ENCODE assay signal across 7 cellular contexts in genomic region chr10:58952747-58953466, GRCh38.
DNase-seq lines count a peak whose midpoint lies in the region; ATAC-seq, FAIRE-seq and TF ChIP-seq lines count a peak whose summit lies in the region.

No MANE protein-coding gene starts in this region.

- H3K4me2 ChIP-seq in SK-N-SH (no peak overlapping the region), parathyroid adenoma (ENCODE audit: low read length) (no peak overlapping the region)

- TF ChIP-seq CTCF in SK-N-SH (IDR thresholded peaks at IDR 0.05), result peak; percentile 87
- TF ChIP-seq CTCF in foreskin keratinocyte (conservative IDR thresholded peaks at IDR 0.05), result peak; percentile 86
- TF ChIP-seq CTCF in parathyroid adenoma (IDR thresholded peaks at IDR 0.05), result peak; percentile 56

- peak; percentile 95 for TF ChIP-seq RAD21 in SK-N-SH (IDR thresholded peaks at IDR 0.05; ENCODE audit: low read length)

- H3F3A ChIP-seq in SK-N-SH (replicated peaks; ENCODE audit: insufficient read depth), result no peaks in the 10 kb centered on the region

- in situ Hi-C loops in G401 (cut with HindIII; ENCODE audit: low sequenced_read_pairs), result no loop called here

- FAIRE-seq in GM12891 (lab: Jason Lieb, UNC), result no peak

- no peak overlapping the region; a peak in 1 of 4 replicates for H3K4me3 ChIP-seq in SK-N-SH (ENCODE audit: low read depth in 2 of 2, low read length in 1 of 2)
- no peak overlapping the region for H3K4me3 ChIP-seq in parathyroid adenoma (ENCODE audit: low read depth, low read length)

- no peaks in the 10 kb centered on the region for H4K20me1 ChIP-seq in SK-N-SH (ENCODE audit: insufficient read depth)

- TF ChIP-seq POLR2A in GM12891 (IDR thresholded peaks at IDR 0.05; ENCODE audit: low read depth, low read length), result no peak

- 4% methylated on average over 3 of the region's 3 CpGs for WGBS in SK-N-SH (ENCODE audit: low lambda C conversion rate)

- no peaks in the 10 kb centered on the region for H3K27me3 ChIP-seq in SK-N-SH (ENCODE audit: insufficient read depth)
- H3K27me3 ChIP-seq in foreskin keratinocyte, result no peaks in the 10 kb centered on the region
- H3K27me3 ChIP-seq in parathyroid adenoma (ENCODE audit: control insufficient read depth, insufficient read depth, low read length), result no peaks in the 10 kb centered on the region

- POLR2A ChIA-PET in SK-N-SH (lab: Yijun Ruan, JAX), result interaction anchor here (1.2 kb wide), 1 partner anchor 223 kb away, joined by 6 read pairs; the partner anchor contains the start of gene PHYHIPL

- CTCF ChIA-PET in SK-N-SH (lab: Yijun Ruan, JAX), result interaction anchor here (0.6 to 3.9 kb wide), 61 partner anchors 8 to 675 kb away, joined by 3 to 43 read pairs (median 4); partner anchors contain the start of genes FAM13C and PHYHIPL

- no peaks in the 10 kb centered on the region for H3K9me2 ChIP-seq in SK-N-SH

- H3K9ac ChIP-seq in SK-N-SH (no peak overlapping the region), parathyroid adenoma (no peak overlapping the region)

- H3K79me2 ChIP-seq in SK-N-SH (ENCODE audit: insufficient read depth) (no peaks in the 10 kb centered on the region), parathyroid adenoma (no peaks in the 10 kb centered on the region)

- no peaks in the 10 kb centered on the region for H3K36me3 ChIP-seq in SK-N-SH (replicated peaks in 1 of 2; ENCODE audit: control insufficient read depth in 1 of 2, insufficient read depth in 2 of 2, low read length in 1 of 2)
- no peaks in the 10 kb centered on the region for H3K36me3 ChIP-seq in parathyroid adenoma (ENCODE audit: control insufficient read depth, insufficient read depth, low read length)

- no peaks in the 10 kb centered on the region for H3K9me3 ChIP-seq in SK-N-SH
- H3K9me3 ChIP-seq in parathyroid adenoma (ENCODE audit: control insufficient read depth, low read length), result no peaks in the 10 kb centered on the region

- 0 out of 4 replicates have a peak, but pooled peaks of 1 of the 2 experiments have one; percentile 6 for TF ChIP-seq EP300 in SK-N-SH (IDR thresholded peaks at IDR 0.05; ENCODE audit: borderline replicate concordance in 1 of 2, low read depth in 1 of 2, low read length in 1 of 2)

- DNase-seq in G401 (ENCODE audit: low spot score) (peak; percentile 74), SK-N-SH (peak; percentile 36), foreskin keratinocyte (peak in 1 of 2 donors; percentile 44), GM12891 (ENCODE audit: insufficient read length, low spot score) (no peak)

- H3K4me1 ChIP-seq in SK-N-SH (ENCODE audit: control insufficient read depth in 1 of 2, insufficient read depth in 2 of 2, low read depth in 1 of 2, low read length in 1 of 2), result peaks cover 6 to 7% of the 10 kb centered on the region in 2 experiments
- H3K4me1 ChIP-seq in foreskin keratinocyte, result peaks cover 13% of the 10 kb centered on the region
- H3K4me1 ChIP-seq in parathyroid adenoma, result no peaks in the 10 kb centered on the region

- H2AFZ ChIP-seq in SK-N-SH (ENCODE audit: low read depth), result no peak overlapping the region
- H2AFZ ChIP-seq in parathyroid adenoma, result no peak overlapping the region

- peak; percentile 82 for ATAC-seq in GM21367 (IDR thresholded peaks at IDR 0.05; ENCODE audit: unreplicated experiment)
- ATAC-seq in HG03558 (IDR thresholded peaks at IDR 0.05; ENCODE audit: extremely low read depth, unreplicated experiment), result peak; percentile 55
- ATAC-seq in foreskin keratinocyte, result peak; percentile 68

- H3K27ac ChIP-seq in SK-N-SH (ENCODE audit: low read depth in 2 of 2, low read length in 1 of 2), result no peak overlapping the region
- no peak overlapping the region for H3K27ac ChIP-seq in foreskin keratinocyte
- H3K27ac ChIP-seq in parathyroid adenoma, result no peak overlapping the region

TF ChIP-seq in SK-N-SH, 30 proteins besides CTCF, POLR2A, EP300 and RAD21:
- TF ChIP-seq TEAD4 (IDR thresholded peaks at IDR 0.05; ENCODE audit: borderline replicate concordance, insufficient read depth), result no peak
- TF ChIP-seq NFIC (IDR thresholded peaks at IDR 0.05; ENCODE audit: borderline replicate concordance), result no peak
- TF ChIP-seq RFX5 (IDR thresholded peaks at IDR 0.05; ENCODE audit: low read length), result no peak
- no peak for TF ChIP-seq FOXM1 (IDR thresholded peaks at IDR 0.05; ENCODE audit: low read depth)
- no peak for TF ChIP-seq NRF1 (IDR thresholded peaks at IDR 0.05; ENCODE audit: low read depth, low read length)
- TF ChIP-seq SMC3 (IDR thresholded peaks at IDR 0.05; ENCODE audit: low read depth, low read length), result peak; percentile 81
- TF ChIP-seq MEF2A (IDR thresholded peaks at IDR 0.05; ENCODE audit: borderline replicate concordance, low read depth), result no peak
- TF ChIP-seq FOSL2 (IDR thresholded peaks at IDR 0.05; ENCODE audit: borderline replicate concordance, low read depth), result no peak
- TF ChIP-seq USF1 (IDR thresholded peaks at IDR 0.05; ENCODE audit: borderline replicate concordance, low read depth), result no peak
- no peak for TF ChIP-seq RCOR1 (IDR thresholded peaks at IDR 0.05; ENCODE audit: low read length)
- peak; percentile 38; the same call in 1 of the 2 replicates for TF ChIP-seq GATA2 (CRISPR knock-in tag; IDR thresholded peaks at IDR 0.05)

TF ChIP-seq in GM12891, 5 proteins besides CTCF, POLR2A, EP300 and RAD21:
- no peak for TF ChIP-seq POLR2AphosphoS5 (IDR thresholded peaks at IDR 0.05; ENCODE audit: low read depth, low read length)
- TF ChIP-seq TAF1 (IDR thresholded peaks at IDR 0.05; ENCODE audit: low read depth, low read length), result no peak
- no peak for TF ChIP-seq PAX5 (IDR thresholded peaks at IDR 0.05; ENCODE audit: insufficient read depth, low read length, severe bottlenecking)
- TF ChIP-seq SPI1 (IDR thresholded peaks at IDR 0.05; ENCODE audit: low read depth, low read length), result no peak
- no peak for TF ChIP-seq POU2F2 (IDR thresholded peaks at IDR 0.05; ENCODE audit: low read depth, low read length)
